In genomic region chr10:621981-622740, GRCh38 we compare ENCODE assay signal across 15 cellular contexts.
DNase-seq lines count a peak whose midpoint lies in the region; TF ChIP-seq lines count a peak whose summit lies in the region.
"Had no signal": no experiment of that assay in that cellular context is flagged by ENCODE, and none has a peak within 500 bp of the region (broad histone marks: within the 10 kb centered on the region; RNA-seq: fewer than 3 reads in every experiment).

No MANE protein-coding gene starts in this region.

- TF ChIP-seq CTCF in dorsolateral prefrontal cortex (IDR thresholded peaks at IDR 0.05 in 54 of 56, conservative IDR thresholded peaks at IDR 0.05 in 2 of 56; ENCODE audit: low read depth in 1 of 56, partially characterized antibody in 56 of 56), result no peak
- TF ChIP-seq CTCF in osteocyte (IDR thresholded peaks at IDR 0.05), result no peak
- no peak for TF ChIP-seq CTCF in vagina (IDR thresholded peaks at IDR 0.05)

- peak; percentile 75 for DNase-seq in SIG-M5 treated with dmso at 0.1 percent for 504 hours (lab: John Stamatoyannopoulos, UW; ENCODE audit: unreplicated experiment)
- DNase-seq in SIG-M5 (lab: John Stamatoyannopoulos, UW), result no peak
- DNase-seq in dorsolateral prefrontal cortex, result peak in 4 of 10 donors; percentile 42 to 77 (median 63)
- no peak for DNase-seq in osteocyte (ENCODE audit: extremely low spot score, unreplicated experiment)
- DNase-seq in vagina (ENCODE audit: extremely low spot score in 2 of 2), result no peak
- no peak for DNase-seq in AG08395 (ENCODE audit: low spot score)
- no peak for DNase-seq in SK-N-DZ (ENCODE audit: low spot score)
- no peak for DNase-seq in HCEC 1CT
- DNase-seq: activated CD4-positive, alpha-beta T cell treated with anti-CD3 and anti-CD28 coated beads for 4 hours; activated naive CD4-positive, alpha-beta T cell treated with anti-CD3 and anti-CD28 coated beads for 36 hours; CD4-positive, CD25-positive, alpha-beta regulatory T cell; DMS79 treated with DMSO at 0.1 percent for 48 hours; NCI-H1930; NCI-H526; retina had no signal

- TF ChIP-seq POLR2A in vagina (IDR thresholded peaks at IDR 0.05), result no peak

- no peaks in the 10 kb centered on the region for H3K36me3 Mint-ChIP-seq in osteocyte (ENCODE audit: unreplicated experiment)
- H3K36me3 Mint-ChIP-seq: CD4-positive, CD25-positive, alpha-beta regulatory T cell had no signal

- H3K27me3 Mint-ChIP-seq in osteocyte (ENCODE audit: unreplicated experiment), result no peaks in the 10 kb centered on the region
- H3K27me3 Mint-ChIP-seq: CD4-positive, CD25-positive, alpha-beta regulatory T cell had no signal

- H3K27ac ChIP-seq in dorsolateral prefrontal cortex (peak overlapping the region; percentile 58 to 100 (median 98)), vagina (peak overlapping the region; percentile 72)

- H3K4me3 ChIP-seq in dorsolateral prefrontal cortex, result peak overlapping the region in 29 of 59 donors; percentile 0 to 48 (median 17)
- H3K4me3 ChIP-seq in vagina, result no peak overlapping the region

- peak overlapping the region; percentile 68 for H3K27ac Mint-ChIP-seq in osteocyte (ENCODE audit: unreplicated experiment)
- H3K27ac Mint-ChIP-seq: activated naive CD4-positive, alpha-beta T cell treated with anti-CD3 and anti-CD28 coated beads for 36 hours had no signal

- no peaks in the 10 kb centered on the region for H3K9me3 Mint-ChIP-seq in osteocyte (ENCODE audit: unreplicated experiment)
- H3K9me3 Mint-ChIP-seq: activated naive CD4-positive, alpha-beta T cell treated with anti-CD3 and anti-CD28 coated beads for 36 hours had no signal

- intact Hi-C loops in dorsolateral prefrontal cortex (cut with DNase I) (no loop called here), vagina (cut with DNase I) (no loop called here)

- H3K36me3 ChIP-seq in vagina, result no peaks in the 10 kb centered on the region

- H3K4me1 Mint-ChIP-seq in osteocyte (ENCODE audit: unreplicated experiment), result peaks cover 67% of the 10 kb centered on the region

- no peak overlapping the region for H3K4me3 Mint-ChIP-seq in osteocyte (ENCODE audit: unreplicated experiment)
- H3K4me3 Mint-ChIP-seq: activated naive CD4-positive, alpha-beta T cell treated with anti-CD3 and anti-CD28 coated beads for 36 hours; CD4-positive, CD25-positive, alpha-beta regulatory T cell had no signal

- no peaks in the 10 kb centered on the region for H3K9me3 ChIP-seq in vagina

- H3K27me3 ChIP-seq in dorsolateral prefrontal cortex, result no peaks in the 10 kb centered on the region
- no peaks in the 10 kb centered on the region for H3K27me3 ChIP-seq in vagina

- H3K4me1 ChIP-seq in vagina, result peaks cover 76% of the 10 kb centered on the region
